In the genomic region with DNA sequence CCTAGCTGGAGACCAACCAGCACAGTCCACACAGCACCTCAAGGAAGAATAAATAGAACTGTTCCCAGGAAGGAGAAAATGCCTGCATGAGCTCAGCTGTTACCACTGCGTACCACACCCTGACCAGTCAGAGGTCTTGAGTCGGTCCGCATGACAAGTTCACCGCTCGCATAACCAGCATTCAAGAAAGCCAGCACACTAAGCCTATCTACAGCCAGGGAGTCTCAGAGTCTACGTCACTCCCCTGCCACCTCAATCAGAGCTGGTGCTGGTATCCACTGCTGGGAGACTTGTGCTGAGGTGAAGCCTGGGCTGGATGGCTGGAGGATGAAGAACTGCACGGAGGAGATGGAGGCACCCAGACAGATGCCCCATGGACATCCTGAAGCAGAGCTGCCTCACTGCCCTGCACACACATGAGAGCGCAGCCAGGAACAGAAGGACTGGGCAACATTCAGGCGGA, we compare ENCODE assay signal across 1 cellular context.
A peak's percentile ranks its signal among the peaks of the same experiment; 100 is the strongest.
TF ChIP-seq lines count a peak whose summit lies in the region.

No MANE protein-coding gene starts in this region.

TF ChIP-seq in HepG2, 621 proteins besides CTCF, POLR2A, EP300 and RAD21 (continued from another document and continues in another):
- TF ChIP-seq ZNF770 (CRISPR knock-in tag; IDR thresholded peaks at IDR 0.05) (no peak), PREB (CRISPR knock-in tag; IDR thresholded peaks at IDR 0.05) (no peak), SOX6 (IDR thresholded peaks at IDR 0.05) (no peak), SOX6 (CRISPR knock-in tag; IDR thresholded peaks at IDR 0.05) (0 out of 2 replicates have a peak, but pooled peaks have one; percentile 1), HMG20A (CRISPR knock-in tag; IDR thresholded peaks at IDR 0.05; ENCODE audit: borderline replicate concordance) (no peak), ZNF709 (CRISPR knock-in tag; IDR thresholded peaks at IDR 0.05) (no peak), KLF13 (CRISPR knock-in tag; IDR thresholded peaks at IDR 0.05) (0 out of 2 replicates have a peak, but pooled peaks have one; percentile 66), POLR2AphosphoS5 (IDR thresholded peaks at IDR 0.05; ENCODE audit: low read depth, low read length) (peak; percentile 45; the same call in 1 of the 2 replicates), ZC3H4 (CRISPR knock-in tag; IDR thresholded peaks at IDR 0.05; ENCODE audit: borderline replicate concordance) (peak; percentile 98), ARNT (IDR thresholded peaks at IDR 0.05) (no peak), ZNF251 (CRISPR knock-in tag; IDR thresholded peaks at IDR 0.05) (no peak), THYN1 (CRISPR knock-in tag; IDR thresholded peaks at IDR 0.05; ENCODE audit: borderline replicate concordance, low read depth) (no peak), ZMAT3 (CRISPR knock-in tag; conservative IDR thresholded peaks at IDR 0.05) (no peak), SKIL (CRISPR knock-in tag; IDR thresholded peaks at IDR 0.05; ENCODE audit: borderline replicate concordance) (no peak), CBX5 (CRISPR knock-in tag; IDR thresholded peaks at IDR 0.05; ENCODE audit: borderline replicate concordance) (peak; percentile 50; the same call in 1 of the 2 replicates), SMARCE1 (IDR thresholded peaks at IDR 0.05; ENCODE audit: borderline replicate concordance) (no peak), NFIB (CRISPR knock-in tag; IDR thresholded peaks at IDR 0.05; ENCODE audit: borderline replicate concordance) (no peak), POLR2G (IDR thresholded peaks at IDR 0.05; ENCODE audit: low read depth, low read length) (peak; percentile 43), SATB2 (CRISPR knock-in tag; IDR thresholded peaks at IDR 0.05) (no peak), ZNF670 (CRISPR knock-in tag; IDR thresholded peaks at IDR 0.05; ENCODE audit: borderline replicate concordance) (peak; percentile 60; the same call in 1 of the 2 replicates), ZNF781 (CRISPR knock-in tag; IDR thresholded peaks at IDR 0.05; ENCODE audit: borderline replicate concordance, not compliant biosample characterization) (peak; percentile 40), ZBTB8A (CRISPR knock-in tag; IDR thresholded peaks at IDR 0.05; ENCODE audit: borderline replicate concordance, low read depth) (0 out of 2 replicates have a peak, but pooled peaks have one; percentile 3), FOXK1 (CRISPR knock-in tag; IDR thresholded peaks at IDR 0.05; ENCODE audit: borderline replicate concordance, low read depth) (no peak), CBFB (CRISPR knock-in tag; IDR thresholded peaks at IDR 0.05) (0 out of 2 replicates have a peak, but pooled peaks have one; percentile 11), NCOA2 (CRISPR knock-in tag; IDR thresholded peaks at IDR 0.05) (no peak), PPARG (CRISPR knock-in tag; conservative IDR thresholded peaks at IDR 0.05) (no peak), ESRRA (CRISPR knock-in tag; IDR thresholded peaks at IDR 0.05; ENCODE audit: low read depth) (no peak), ATF6 (CRISPR knock-in tag; conservative IDR thresholded peaks at IDR 0.05) (no peak), AFF4 (CRISPR knock-in tag; IDR thresholded peaks at IDR 0.05) (peak; percentile 81; the same call in 1 of the 2 replicates), FIP1L1 (IDR thresholded peaks at IDR 0.05; ENCODE audit: borderline replicate concordance, insufficient read depth, low read depth, low read length) (peak; percentile 100), ZNF121 (CRISPR knock-in tag; IDR thresholded peaks at IDR 0.05) (no peak), FOXA3 (CRISPR knock-in tag; IDR thresholded peaks at IDR 0.05) (0 out of 2 replicates have a peak, but pooled peaks have one; percentile 15)
- TF ChIP-seq, protein P1, sequence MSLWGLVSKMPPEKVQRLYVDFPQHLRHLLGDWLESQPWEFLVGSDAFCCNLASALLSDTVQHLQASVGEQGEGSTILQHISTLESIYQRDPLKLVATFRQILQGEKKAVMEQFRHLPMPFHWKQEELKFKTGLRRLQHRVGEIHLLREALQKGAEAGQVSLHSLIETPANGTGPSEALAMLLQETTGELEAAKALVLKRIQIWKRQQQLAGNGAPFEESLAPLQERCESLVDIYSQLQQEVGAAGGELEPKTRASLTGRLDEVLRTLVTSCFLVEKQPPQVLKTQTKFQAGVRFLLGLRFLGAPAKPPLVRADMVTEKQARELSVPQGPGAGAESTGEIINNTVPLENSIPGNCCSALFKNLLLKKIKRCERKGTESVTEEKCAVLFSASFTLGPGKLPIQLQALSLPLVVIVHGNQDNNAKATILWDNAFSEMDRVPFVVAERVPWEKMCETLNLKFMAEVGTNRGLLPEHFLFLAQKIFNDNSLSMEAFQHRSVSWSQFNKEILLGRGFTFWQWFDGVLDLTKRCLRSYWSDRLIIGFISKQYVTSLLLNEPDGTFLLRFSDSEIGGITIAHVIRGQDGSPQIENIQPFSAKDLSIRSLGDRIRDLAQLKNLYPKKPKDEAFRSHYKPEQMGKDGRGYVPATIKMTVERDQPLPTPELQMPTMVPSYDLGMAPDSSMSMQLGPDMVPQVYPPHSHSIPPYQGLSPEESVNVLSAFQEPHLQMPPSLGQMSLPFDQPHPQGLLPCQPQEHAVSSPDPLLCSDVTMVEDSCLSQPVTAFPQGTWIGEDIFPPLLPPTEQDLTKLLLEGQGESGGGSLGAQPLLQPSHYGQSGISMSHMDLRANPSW (CRISPR knock-in tag; IDR thresholded peaks at IDR 0.05; ENCODE audit: borderline replicate concordance), result no peak
- TF ChIP-seq, protein P2, sequence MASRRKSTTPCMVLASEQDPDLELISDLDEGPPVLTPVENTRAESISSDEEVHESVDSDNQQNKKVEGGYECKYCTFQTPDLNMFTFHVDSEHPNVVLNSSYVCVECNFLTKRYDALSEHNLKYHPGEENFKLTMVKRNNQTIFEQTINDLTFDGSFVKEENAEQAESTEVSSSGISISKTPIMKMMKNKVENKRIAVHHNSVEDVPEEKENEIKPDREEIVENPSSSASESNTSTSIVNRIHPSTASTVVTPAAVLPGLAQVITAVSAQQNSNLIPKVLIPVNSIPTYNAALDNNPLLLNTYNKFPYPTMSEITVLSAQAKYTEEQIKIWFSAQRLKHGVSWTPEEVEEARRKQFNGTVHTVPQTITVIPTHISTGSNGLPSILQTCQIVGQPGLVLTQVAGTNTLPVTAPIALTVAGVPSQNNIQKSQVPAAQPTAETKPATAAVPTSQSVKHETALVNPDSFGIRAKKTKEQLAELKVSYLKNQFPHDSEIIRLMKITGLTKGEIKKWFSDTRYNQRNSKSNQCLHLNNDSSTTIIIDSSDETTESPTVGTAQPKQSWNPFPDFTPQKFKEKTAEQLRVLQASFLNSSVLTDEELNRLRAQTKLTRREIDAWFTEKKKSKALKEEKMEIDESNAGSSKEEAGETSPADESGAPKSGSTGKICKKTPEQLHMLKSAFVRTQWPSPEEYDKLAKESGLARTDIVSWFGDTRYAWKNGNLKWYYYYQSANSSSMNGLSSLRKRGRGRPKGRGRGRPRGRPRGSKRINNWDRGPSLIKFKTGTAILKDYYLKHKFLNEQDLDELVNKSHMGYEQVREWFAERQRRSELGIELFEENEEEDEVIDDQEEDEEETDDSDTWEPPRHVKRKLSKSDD (CRISPR knock-in tag; IDR thresholded peaks at IDR 0.05; ENCODE audit: low read depth), result 0 out of 2 replicates have a peak, but pooled peaks have one; percentile 17
- TF ChIP-seq, protein P3, sequence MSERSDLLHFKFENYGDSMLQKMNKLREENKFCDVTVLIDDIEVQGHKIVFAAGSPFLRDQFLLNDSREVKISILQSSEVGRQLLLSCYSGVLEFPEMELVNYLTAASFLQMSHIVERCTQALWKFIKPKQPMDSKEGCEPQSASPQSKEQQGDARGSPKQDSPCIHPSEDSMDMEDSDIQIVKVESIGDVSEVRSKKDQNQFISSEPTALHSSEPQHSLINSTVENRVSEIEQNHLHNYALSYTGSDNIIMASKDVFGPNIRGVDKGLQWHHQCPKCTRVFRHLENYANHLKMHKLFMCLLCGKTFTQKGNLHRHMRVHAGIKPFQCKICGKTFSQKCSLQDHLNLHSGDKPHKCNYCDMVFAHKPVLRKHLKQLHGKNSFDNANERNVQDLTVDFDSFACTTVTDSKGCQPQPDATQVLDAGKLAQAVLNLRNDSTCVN (CRISPR knock-in tag; IDR thresholded peaks at IDR 0.05; ENCODE audit: borderline replicate concordance), result no peak
- TF ChIP-seq, protein P4, sequence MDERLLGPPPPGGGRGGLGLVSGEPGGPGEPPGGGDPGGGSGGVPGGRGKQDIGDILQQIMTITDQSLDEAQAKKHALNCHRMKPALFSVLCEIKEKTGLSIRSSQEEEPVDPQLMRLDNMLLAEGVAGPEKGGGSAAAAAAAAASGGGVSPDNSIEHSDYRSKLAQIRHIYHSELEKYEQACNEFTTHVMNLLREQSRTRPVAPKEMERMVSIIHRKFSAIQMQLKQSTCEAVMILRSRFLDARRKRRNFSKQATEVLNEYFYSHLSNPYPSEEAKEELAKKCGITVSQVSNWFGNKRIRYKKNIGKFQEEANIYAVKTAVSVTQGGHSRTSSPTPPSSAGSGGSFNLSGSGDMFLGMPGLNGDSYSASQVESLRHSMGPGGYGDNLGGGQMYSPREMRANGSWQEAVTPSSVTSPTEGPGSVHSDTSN (CRISPR knock-in tag; IDR thresholded peaks at IDR 0.05), result no peak
